In the genomic region with DNA sequence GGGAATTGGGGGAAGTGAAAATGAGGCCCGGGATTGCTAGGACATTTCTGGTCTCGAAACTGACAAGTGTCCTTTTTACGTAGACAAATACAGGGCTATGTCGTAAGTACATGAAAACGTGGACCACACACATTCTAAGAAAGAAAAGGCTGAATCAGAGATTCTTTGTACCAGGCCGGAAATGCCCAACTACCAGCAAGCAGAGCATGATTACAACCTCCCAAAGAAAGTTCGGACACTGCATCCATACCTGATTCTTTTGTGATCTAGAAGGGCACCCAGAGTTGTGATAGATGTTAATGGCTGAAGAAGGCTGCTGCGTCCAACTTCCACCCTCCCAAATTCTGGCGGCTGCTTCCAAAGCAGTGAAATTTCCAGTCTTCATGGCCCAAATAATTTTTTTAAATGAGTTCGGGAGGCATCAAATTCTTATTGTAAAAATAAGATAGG, we compare ENCODE assay signal across 8 cellular contexts. TPM values are rescaled to one million over a fixed set of nuclear protein-coding genes. Genes with fewer than 3 reads are reported as not detected.
DNase-seq lines count a peak whose midpoint lies in the region; TF ChIP-seq lines count a peak whose summit lies in the region.

No MANE protein-coding gene starts in this region.

- H3K27ac Mint-ChIP-seq in neural progenitor cell = peak overlapping the region; percentile 92

- H3K79me2 ChIP-seq in neural progenitor cell (ENCODE audit: low read depth) = peaks cover 56% of the 10 kb centered on the region

- peak overlapping the region; percentile 91 for H2AFZ ChIP-seq in neural progenitor cell (replicated peaks)

- peaks cover 13% of the 10 kb centered on the region for H3K4me1 ChIP-seq in neural progenitor cell

- H3K9me3 Mint-ChIP-seq in neural progenitor cell = peaks cover 2% of the 10 kb centered on the region

- peaks cover 1% of the 10 kb centered on the region for H3K36me3 Mint-ChIP-seq in neural progenitor cell

- H3K4me2 ChIP-seq in neural progenitor cell = peak overlapping the region; percentile 86

- H3K9ac ChIP-seq in neural progenitor cell = no peak overlapping the region

- H3K27me3 ChIP-seq in neural progenitor cell = peaks cover 11% of the 10 kb centered on the region

- H3K27ac ChIP-seq in RWPE1 (peak overlapping the region; percentile 97), neural progenitor cell (no peak overlapping the region)

- CTCF ChIA-PET in RWPE1 (lab: Yijun Ruan, JAX) = interaction anchor here (0.5 kb wide), 1 partner anchor 99 kb away, joined by 3 read pairs; no protein-coding TSS in a partner anchor

- peaks cover 24% of the 10 kb centered on the region for H3K4me1 Mint-ChIP-seq in neural progenitor cell

- no peak for TF ChIP-seq CTCF in RWPE1 (conservative IDR thresholded peaks at IDR 0.05; ENCODE audit: low read depth)
- no peak for TF ChIP-seq CTCF in epithelial cell of proximal tubule (conservative IDR thresholded peaks at IDR 0.05; ENCODE audit: low read depth, low read length)
- TF ChIP-seq CTCF in neural progenitor cell (IDR thresholded peaks at IDR 0.05) = no peak

- peaks cover 5% of the 10 kb centered on the region for H3F3A ChIP-seq in neural progenitor cell (ENCODE audit: low read depth)

- no peaks in the 10 kb centered on the region for H3K9me3 ChIP-seq in neural progenitor cell (ENCODE audit: low read depth)

- peaks cover 4% of the 10 kb centered on the region for H4K20me1 ChIP-seq in neural progenitor cell (ENCODE audit: low read depth)

- POLR2A ChIA-PET in RWPE1 (lab: Yijun Ruan, JAX; ENCODE audit: low non-redundant PET) = no interaction called here

- peak overlapping the region; percentile 97 for H3K4me3 Mint-ChIP-seq in neural progenitor cell

- H3K27me3 Mint-ChIP-seq in neural progenitor cell (ENCODE audit: insufficient read depth, low read depth) = peaks cover 3% of the 10 kb centered on the region

- DNase-seq in EL = peak; percentile 82
- peak; percentile 20 for DNase-seq in RWPE1 (ENCODE audit: low spot score)
- peak; percentile 33 for DNase-seq in epithelial cell of proximal tubule (ENCODE audit: low read depth)
- DNase-seq in neural progenitor cell (ENCODE audit: low spot score) = peak; percentile 58
- no peak for DNase-seq in activated gamma-delta T cell (lab: John Stamatoyannopoulos, UW)
- no peak for DNase-seq in NCI-H446 treated with DMSO at 0.1 percent for 48 hours (lab: John Stamatoyannopoulos, UW)
- no peak for DNase-seq in NCI-H226
- DNase-seq in 8988T = no peak

- H3K36me3 ChIP-seq in neural progenitor cell = no peaks in the 10 kb centered on the region

- H3K4me3 ChIP-seq in epithelial cell of proximal tubule (ENCODE audit: low read depth, low read length) (peak overlapping the region; percentile 87), neural progenitor cell (peak overlapping the region; percentile 98)

RNA-seq across cellular contexts. Expression of gene RBMS1, which starts 1.7 kb away (rescaled TPM):
- total RNA-seq in epithelial cell of proximal tubule (54.7 and 54.8 TPM in 2 replicates), neural progenitor cell (ENCODE audit: low replicate concordance) (70.5 and 101 TPM in 2 replicates)

Comparison
In these comparisons a context has a peak if more than half of its experiments do, and no peak if none do; other contexts are left out.
1. DNase-seq: peak in EL (single experiment), RWPE1 (single experiment), epithelial cell of proximal tubule (single experiment) and neural progenitor cell (single experiment); none in activated gamma-delta T cell (single experiment), NCI-H446 treated with DMSO at 0.1 percent for 48 hours (single experiment), NCI-H226 (single experiment) and 8988T (single experiment).